1 cellular context compared by ENCODE assay signal in the genomic region with DNA sequence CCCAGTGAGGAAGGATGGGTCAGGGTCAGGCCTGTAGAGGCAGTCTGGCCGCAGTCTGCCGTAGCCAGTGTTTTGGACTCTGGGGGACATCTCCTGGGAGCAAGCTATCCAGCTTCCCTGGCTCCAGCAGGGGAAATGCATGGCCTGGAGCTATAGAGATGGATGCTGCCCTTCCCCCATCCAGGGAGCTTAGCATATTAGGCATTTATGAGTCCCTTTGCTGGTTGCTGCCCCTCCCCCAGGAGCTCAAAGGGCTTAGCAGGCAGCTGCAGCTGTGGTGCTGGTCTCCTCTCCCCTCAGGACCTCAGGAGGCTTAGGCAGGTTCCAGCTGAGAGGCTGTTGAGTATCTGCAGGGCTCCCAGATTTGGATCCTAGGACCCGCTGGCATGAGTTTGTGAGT.
TF ChIP-seq lines count a peak whose summit lies in the region.

No MANE protein-coding gene starts in this region.

TF ChIP-seq in GM23338, 12 proteins besides CTCF, POLR2A, EP300 and RAD21 (continued from another document):
- TF ChIP-seq, protein P1, sequence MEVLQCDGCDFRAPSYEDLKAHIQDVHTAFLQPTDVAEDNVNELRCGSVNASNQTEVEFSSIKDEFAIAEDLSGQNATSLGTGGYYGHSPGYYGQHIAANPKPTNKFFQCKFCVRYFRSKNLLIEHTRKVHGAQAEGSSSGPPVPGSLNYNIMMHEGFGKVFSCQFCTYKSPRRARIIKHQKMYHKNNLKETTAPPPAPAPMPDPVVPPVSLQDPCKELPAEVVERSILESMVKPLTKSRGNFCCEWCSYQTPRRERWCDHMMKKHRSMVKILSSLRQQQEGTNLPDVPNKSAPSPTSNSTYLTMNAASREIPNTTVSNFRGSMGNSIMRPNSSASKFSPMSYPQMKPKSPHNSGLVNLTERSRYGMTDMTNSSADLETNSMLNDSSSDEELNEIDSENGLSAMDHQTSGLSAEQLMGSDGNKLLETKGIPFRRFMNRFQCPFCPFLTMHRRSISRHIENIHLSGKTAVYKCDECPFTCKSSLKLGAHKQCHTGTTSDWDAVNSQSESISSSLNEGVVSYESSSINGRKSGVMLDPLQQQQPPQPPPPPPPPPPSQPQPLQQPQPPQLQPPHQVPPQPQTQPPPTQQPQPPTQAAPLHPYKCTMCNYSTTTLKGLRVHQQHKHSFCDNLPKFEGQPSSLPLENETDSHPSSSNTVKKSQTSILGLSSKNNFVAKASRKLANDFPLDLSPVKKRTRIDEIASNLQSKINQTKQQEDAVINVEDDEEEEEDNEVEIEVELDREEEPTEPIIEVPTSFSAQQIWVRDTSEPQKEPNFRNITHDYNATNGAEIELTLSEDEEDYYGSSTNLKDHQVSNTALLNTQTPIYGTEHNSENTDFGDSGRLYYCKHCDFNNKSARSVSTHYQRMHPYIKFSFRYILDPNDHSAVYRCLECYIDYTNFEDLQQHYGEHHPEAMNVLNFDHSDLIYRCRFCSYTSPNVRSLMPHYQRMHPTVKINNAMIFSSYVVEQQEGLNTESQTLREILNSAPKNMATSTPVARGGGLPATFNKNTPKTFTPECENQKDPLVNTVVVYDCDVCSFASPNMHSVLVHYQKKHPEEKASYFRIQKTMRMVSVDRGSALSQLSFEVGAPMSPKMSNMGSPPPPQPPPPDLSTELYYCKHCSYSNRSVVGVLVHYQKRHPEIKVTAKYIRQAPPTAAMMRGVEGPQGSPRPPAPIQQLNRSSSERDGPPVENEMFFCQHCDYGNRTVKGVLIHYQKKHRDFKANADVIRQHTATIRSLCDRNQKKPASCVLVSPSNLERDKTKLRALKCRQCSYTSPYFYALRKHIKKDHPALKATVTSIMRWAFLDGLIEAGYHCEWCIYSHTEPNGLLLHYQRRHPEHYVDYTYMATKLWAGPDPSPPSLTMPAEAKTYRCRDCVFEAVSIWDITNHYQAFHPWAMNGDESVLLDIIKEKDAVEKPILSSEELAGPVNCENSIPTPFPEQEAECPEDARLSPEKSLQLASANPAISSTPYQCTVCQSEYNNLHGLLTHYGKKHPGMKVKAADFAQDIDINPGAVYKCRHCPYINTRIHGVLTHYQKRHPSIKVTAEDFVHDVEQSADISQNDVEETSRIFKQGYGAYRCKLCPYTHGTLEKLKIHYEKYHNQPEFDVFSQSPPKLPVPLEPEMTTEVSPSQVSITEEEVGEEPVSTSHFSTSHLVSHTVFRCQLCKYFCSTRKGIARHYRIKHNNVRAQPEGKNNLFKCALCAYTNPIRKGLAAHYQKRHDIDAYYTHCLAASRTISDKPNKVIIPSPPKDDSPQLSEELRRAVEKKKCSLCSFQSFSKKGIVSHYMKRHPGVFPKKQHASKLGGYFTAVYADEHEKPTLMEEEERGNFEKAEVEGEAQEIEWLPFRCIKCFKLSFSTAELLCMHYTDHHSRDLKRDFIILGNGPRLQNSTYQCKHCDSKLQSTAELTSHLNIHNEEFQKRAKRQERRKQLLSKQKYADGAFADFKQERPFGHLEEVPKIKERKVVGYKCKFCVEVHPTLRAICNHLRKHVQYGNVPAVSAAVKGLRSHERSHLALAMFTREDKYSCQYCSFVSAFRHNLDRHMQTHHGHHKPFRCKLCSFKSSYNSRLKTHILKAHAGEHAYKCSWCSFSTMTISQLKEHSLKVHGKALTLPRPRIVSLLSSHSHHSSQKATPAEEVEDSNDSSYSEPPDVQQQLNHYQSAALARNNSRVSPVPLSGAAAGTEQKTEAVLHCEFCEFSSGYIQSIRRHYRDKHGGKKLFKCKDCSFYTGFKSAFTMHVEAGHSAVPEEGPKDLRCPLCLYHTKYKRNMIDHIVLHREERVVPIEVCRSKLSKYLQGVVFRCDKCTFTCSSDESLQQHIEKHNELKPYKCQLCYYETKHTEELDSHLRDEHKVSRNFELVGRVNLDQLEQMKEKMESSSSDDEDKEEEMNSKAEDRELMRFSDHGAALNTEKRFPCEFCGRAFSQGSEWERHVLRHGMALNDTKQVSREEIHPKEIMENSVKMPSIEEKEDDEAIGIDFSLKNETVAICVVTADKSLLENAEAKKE (CRISPR knock-in tag; IDR thresholded peaks at IDR 0.05): no peak
- TF ChIP-seq, protein P2, sequence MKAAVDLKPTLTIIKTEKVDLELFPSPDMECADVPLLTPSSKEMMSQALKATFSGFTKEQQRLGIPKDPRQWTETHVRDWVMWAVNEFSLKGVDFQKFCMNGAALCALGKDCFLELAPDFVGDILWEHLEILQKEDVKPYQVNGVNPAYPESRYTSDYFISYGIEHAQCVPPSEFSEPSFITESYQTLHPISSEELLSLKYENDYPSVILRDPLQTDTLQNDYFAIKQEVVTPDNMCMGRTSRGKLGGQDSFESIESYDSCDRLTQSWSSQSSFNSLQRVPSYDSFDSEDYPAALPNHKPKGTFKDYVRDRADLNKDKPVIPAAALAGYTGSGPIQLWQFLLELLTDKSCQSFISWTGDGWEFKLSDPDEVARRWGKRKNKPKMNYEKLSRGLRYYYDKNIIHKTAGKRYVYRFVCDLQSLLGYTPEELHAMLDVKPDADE (IDR thresholded peaks at IDR 0.05): no peak
- TF ChIP-seq ZNF331 (CRISPR knock-in tag; IDR thresholded peaks at IDR 0.05; ENCODE audit: low read depth): no peak
- TF ChIP-seq JUNB (IDR thresholded peaks at IDR 0.05; ENCODE audit: unreplicated experiment): no peak
- no peak for TF ChIP-seq EZH2phosphoT487 (IDR thresholded peaks at IDR 0.05; ENCODE audit: unreplicated experiment)
- no peak for TF ChIP-seq NANOG (IDR thresholded peaks at IDR 0.05; ENCODE audit: borderline replicate concordance)
- no peak for TF ChIP-seq STAT1 (IDR thresholded peaks at IDR 0.05; ENCODE audit: unreplicated experiment)
- no peak for TF ChIP-seq CREB1 (CRISPR knock-in tag; IDR thresholded peaks at IDR 0.05; ENCODE audit: low read depth)
- no peak for TF ChIP-seq ZNF114 (CRISPR knock-in tag; IDR thresholded peaks at IDR 0.05)
